In the genomic region with DNA sequence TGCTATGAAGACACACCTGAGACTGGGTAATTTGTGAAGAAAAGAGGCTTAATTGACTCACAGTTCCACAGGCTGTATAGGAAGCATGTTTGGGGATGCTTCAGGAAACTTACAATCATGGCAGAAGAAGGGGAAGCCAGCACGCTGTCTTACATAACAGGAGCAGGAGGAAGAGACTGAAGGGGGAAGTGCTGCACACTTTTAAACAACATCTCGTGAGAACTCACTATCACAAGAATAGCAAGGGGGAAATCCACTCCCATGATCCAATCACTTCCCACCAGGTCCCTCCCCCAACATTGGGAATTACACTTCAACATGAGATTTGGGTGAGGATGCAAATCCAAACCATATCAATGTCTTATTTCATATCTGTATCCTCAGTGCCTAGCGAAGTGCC, we compare ENCODE assay signal across 30 cellular contexts.
"Had no signal": no experiment of that assay in that cellular context is flagged by ENCODE, and none has a peak within 500 bp of the region (broad histone marks: within the 10 kb centered on the region; RNA-seq: fewer than 3 reads in every experiment).

No MANE protein-coding gene starts in this region.

- H3K9me3 Mint-ChIP-seq: activated CD4-positive, alpha-beta T cell treated with anti-CD3 and anti-CD28 coated beads, Interleukin-2, amount 10 ng/mL, durations not matched to agents 7 days and 5 days; activated naive CD4-positive, alpha-beta T cell treated with anti-CD3 and anti-CD28 coated beads, Interleukin-2, amount 10 ng/mL, durations not matched to agents 7 days and 5 days; activated naive CD8-positive, alpha-beta T cell treated with anti-CD3 and anti-CD28 coated beads, Interleukin-2, amount 50 U/mL, for 24 hours; activated T-cell treated with anti-CD3 and anti-CD28 coated beads, Interleukin-2, amount 50 U/mL, for 4 hours had no signal

- H3K4me3 ChIP-seq: SJSA1 had no signal

- H3K27me3 Mint-ChIP-seq: activated CD4-positive, alpha-beta T cell treated with anti-CD3 and anti-CD28 coated beads for 36 hours; activated CD4-positive, alpha-beta T cell treated with anti-CD3 and anti-CD28 coated beads, Interleukin-2, amount 10 ng/mL, durations not matched to agents 7 days and 5 days; activated naive CD4-positive, alpha-beta T cell treated with anti-CD3 and anti-CD28 coated beads, Interleukin-2, amount 10 ng/mL, durations not matched to agents 7 days and 5 days; activated naive CD8-positive, alpha-beta T cell treated with anti-CD3 and anti-CD28 coated beads, Interleukin-2, amount 50 U/mL, for 24 hours had no signal

- H3K9me3 ChIP-seq: SJSA1, SK-N-SH had no signal

- H3K36me3 Mint-ChIP-seq: activated naive CD4-positive, alpha-beta T cell treated with anti-CD3 and anti-CD28 coated beads, Interleukin-2, amount 10 ng/mL, durations not matched to agents 7 days and 5 days; activated naive CD8-positive, alpha-beta T cell; brain; IgD-negative memory B cell; WTC11 had no signal

- H3K27ac ChIP-seq: SJSA1 had no signal

- DNase-seq: activated CD4-positive, alpha-beta T cell treated with anti-CD3 and anti-CD28 coated beads for 36 hours; activated CD4-positive, alpha-beta T cell treated with anti-CD3 and anti-CD28 coated beads, Interleukin-2, amount 10 ng/mL, durations not matched to agents 7 days and 5 days; activated CD4-positive, alpha-beta T cell treated with anti-CD3 and anti-CD28 coated beads, Interleukin-2, amount 50 U/mL, for 48 hours; activated CD8-positive, alpha-beta memory T cell treated with anti-CD3 and anti-CD28 coated beads, Interleukin-2, amount 50 U/mL, for 4 hours; activated CD8-positive, alpha-beta T cell treated with anti-CD3 and anti-CD28 coated beads, Interleukin-2, amount 10 ng/mL, durations not matched to agents 7 days and 5 days; activated effector memory CD4-positive, alpha-beta T cell treated with Interleukin-2 at 50 U/mL for 16 hours; activated naive CD4-positive, alpha-beta T cell treated with anti-CD3 and anti-CD28 coated beads, Interleukin-2, amount 10 ng/mL, durations not matched to agents 7 days and 5 days; activated naive CD8-positive, alpha-beta T cell treated with anti-CD3 and anti-CD28 coated beads, Interleukin-2, amount 50 U/mL, for 24 hours; activated T-cell treated with anti-CD3 and anti-CD28 coated beads for 4 hours; activated T-cell treated with anti-CD3 and anti-CD28 coated beads, Interleukin-2, amount 50 U/mL, for 4 hours; anterior cingulate cortex; caudate nucleus; cerebellar nuclear complex; KG1; MM.1S; NCI-H1092; NCI-H1436 treated with DMSO at 0.1 percent for 48 hours; NCI-H1694 treated with DMSO at 0.1 percent for 48 hours; NCI-H2029; NCI-H345; NCI-H524 treated with DMSO at 0.1 percent for 48 hours; Right ventricle myocardium superior; SK-N-SH; T1000 had no signal

- ATAC-seq: activated CD4-positive, alpha-beta T cell treated with anti-CD3 and anti-CD28 coated beads for 36 hours; activated CD4-positive, CD25-positive, alpha-beta regulatory T cell treated with anti-CD3 and anti-CD28 coated beads, Interleukin-2, amount 50 U/mL, for 24 hours; activated CD8-positive, alpha-beta T cell treated with anti-CD3 and anti-CD28 coated beads, Interleukin-2, amount 10 ng/mL, durations not matched to agents 7 days and 5 days; activated naive CD8-positive, alpha-beta T cell treated with anti-CD3 and anti-CD28 coated beads, Interleukin-2, amount 50 U/mL, for 24 hours; activated T-cell treated with anti-CD3 and anti-CD28 coated beads, Interleukin-2, amount 50 U/mL, for 4 hours; WTC11 had no signal

- H3K27ac Mint-ChIP-seq: activated CD4-positive, alpha-beta T cell treated with anti-CD3 and anti-CD28 coated beads for 36 hours; activated CD4-positive, alpha-beta T cell treated with anti-CD3 and anti-CD28 coated beads, Interleukin-2, amount 10 ng/mL, durations not matched to agents 7 days and 5 days; activated CD8-positive, alpha-beta T cell treated with anti-CD3 and anti-CD28 coated beads, Interleukin-2, amount 10 ng/mL, durations not matched to agents 7 days and 5 days; activated naive CD4-positive, alpha-beta T cell treated with anti-CD3 and anti-CD28 coated beads, Interleukin-2, amount 10 ng/mL, durations not matched to agents 7 days and 5 days; activated naive CD8-positive, alpha-beta T cell; activated naive CD8-positive, alpha-beta T cell treated with anti-CD3 and anti-CD28 coated beads, Interleukin-2, amount 50 U/mL, for 24 hours; brain; IgD-negative memory B cell; WTC11 had no signal

- H3K27me3 ChIP-seq: SJSA1 had no signal

- H3K4me3 Mint-ChIP-seq: activated CD4-positive, alpha-beta T cell treated with anti-CD3 and anti-CD28 coated beads for 36 hours; activated CD4-positive, alpha-beta T cell treated with anti-CD3 and anti-CD28 coated beads, Interleukin-2, amount 10 ng/mL, durations not matched to agents 7 days and 5 days; activated CD8-positive, alpha-beta T cell treated with anti-CD3 and anti-CD28 coated beads, Interleukin-2, amount 10 ng/mL, durations not matched to agents 7 days and 5 days; activated naive CD4-positive, alpha-beta T cell treated with anti-CD3 and anti-CD28 coated beads, Interleukin-2, amount 10 ng/mL, durations not matched to agents 7 days and 5 days; activated naive CD8-positive, alpha-beta T cell; activated naive CD8-positive, alpha-beta T cell treated with anti-CD3 and anti-CD28 coated beads, Interleukin-2, amount 50 U/mL, for 24 hours; activated T-cell treated with anti-CD3 and anti-CD28 coated beads, Interleukin-2, amount 50 U/mL, for 4 hours; brain; IgD-negative memory B cell; WTC11 had no signal

- H3K4me1 ChIP-seq: SJSA1 had no signal

- H3K4me1 Mint-ChIP-seq: activated CD4-positive, alpha-beta T cell treated with anti-CD3 and anti-CD28 coated beads for 36 hours; activated CD4-positive, alpha-beta T cell treated with anti-CD3 and anti-CD28 coated beads, Interleukin-2, amount 10 ng/mL, durations not matched to agents 7 days and 5 days; activated naive CD4-positive, alpha-beta T cell treated with anti-CD3 and anti-CD28 coated beads, Interleukin-2, amount 10 ng/mL, durations not matched to agents 7 days and 5 days; activated naive CD8-positive, alpha-beta T cell treated with anti-CD3 and anti-CD28 coated beads, Interleukin-2, amount 50 U/mL, for 24 hours had no signal

- H3K36me3 ChIP-seq: SJSA1 had no signal
